Comparison of ENCODE assay signal across 8 cellular contexts in the genomic region with DNA sequence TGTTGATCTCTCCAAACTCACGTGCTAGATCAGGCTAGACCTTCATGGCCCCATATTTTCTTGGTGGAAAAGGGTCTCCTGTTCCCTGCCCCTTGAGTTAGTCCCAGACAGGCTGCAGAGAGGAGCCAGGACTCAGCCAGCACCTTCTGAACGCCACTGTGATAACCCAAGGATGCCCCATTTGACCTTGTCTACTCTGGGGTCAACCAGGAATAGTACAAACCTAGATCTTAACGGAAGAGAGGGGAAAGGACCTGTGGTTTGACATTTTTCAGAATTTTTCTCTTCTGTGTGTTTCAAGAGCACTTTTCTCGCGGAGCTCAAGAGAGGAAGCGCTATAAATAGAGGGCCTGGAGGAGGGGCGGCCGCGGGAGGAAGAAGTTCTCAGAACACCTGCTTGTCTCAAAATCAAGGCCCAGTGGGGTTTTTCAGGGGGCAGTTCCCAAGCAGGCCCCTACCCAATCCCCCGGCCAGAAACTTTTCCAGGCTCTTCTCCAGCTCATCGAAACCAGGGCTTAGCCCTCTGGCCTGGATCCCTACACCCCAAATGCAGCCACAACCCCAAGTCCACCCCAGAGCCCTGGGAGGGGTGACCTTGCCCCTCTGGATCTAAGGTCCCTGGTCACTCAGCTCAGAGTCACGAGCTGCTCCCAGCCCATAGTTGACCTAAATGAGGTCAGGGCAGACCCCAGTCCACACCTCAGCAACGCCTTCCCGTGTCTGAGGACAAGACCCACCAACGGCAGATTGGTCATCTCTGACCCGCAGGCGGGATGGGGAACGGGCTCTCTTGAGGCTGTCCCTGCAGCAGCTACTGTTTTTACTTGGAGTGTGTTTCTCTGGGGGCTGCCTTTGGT.
DNase-seq lines count a peak whose midpoint lies in the region; ATAC-seq, FAIRE-seq and TF ChIP-seq lines count a peak whose summit lies in the region.

No MANE protein-coding gene starts in this region.

- no peak overlapping the region for H2AFZ ChIP-seq in astrocyte (ENCODE audit: low read depth, low read length)

- no peak for TF ChIP-seq POLR2A in transverse colon (IDR thresholded peaks at IDR 0.05)

- H3K9me3 Mint-ChIP-seq in astrocyte (ENCODE audit: unreplicated experiment) = peaks cover 6% of the 10 kb centered on the region

- no peak for FAIRE-seq in astrocyte (lab: Jason Lieb, UNC)

- no peak for TF ChIP-seq EP300 in transverse colon (IDR thresholded peaks at IDR 0.05; ENCODE audit: low read depth)

- H3K27me3 Mint-ChIP-seq in astrocyte (ENCODE audit: low read depth, unreplicated experiment) = peaks cover 23% of the 10 kb centered on the region

- peak; percentile 50 for DNase-seq in NOMO-1 treated with DMSO at 0.1 percent for 48 hours (lab: John Stamatoyannopoulos, UW; ENCODE audit: unreplicated experiment)
- DNase-seq in astrocyte (ENCODE audit: low read depth) = no peak
- peak; percentile 64 for DNase-seq in transverse colon
- no peak for DNase-seq in foreskin fibroblast
- no peak for DNase-seq in NCI-H1694 treated with DMSO at 0.1 percent for 48 hours (lab: John Stamatoyannopoulos, UW)
- no peak for DNase-seq in NCI-H345 treated with DMSO at 0.1 percent for 48 hours (lab: John Stamatoyannopoulos, UW; ENCODE audit: unreplicated experiment)

- H3K27ac Mint-ChIP-seq in astrocyte (ENCODE audit: unreplicated experiment) = peak overlapping the region; percentile 34

- H3K79me2 ChIP-seq in astrocyte (ENCODE audit: insufficient read depth, low read length) = no peaks in the 10 kb centered on the region

- 71 to 77% methylated on average over 9 to 18 of the region's 18 CpGs for WGBS in transverse colon (ENCODE audit: low coverage in 1 of 2), 2 donors

- H3K4me3 ChIP-seq in astrocyte (ENCODE audit: insufficient read depth, low read depth, low read length) (no peak overlapping the region), transverse colon (no peak overlapping the region), foreskin fibroblast (ENCODE audit: low read depth in 1 of 2, low read length in 2 of 2) (no peak overlapping the region)

- intact Hi-C loops in transverse colon (cut with DNase I; ENCODE audit: low total_unique reads) = no loop called here

- in situ Hi-C loops in transverse colon (cut with MboI; ENCODE audit: low pct_ligation_motif_present in 1 of 4, low pct_unique_long_range_greater_than_20kb in 1 of 4, low sequenced_read_pairs in 3 of 4) = loop anchor here in 2 of 4 donors (25.0 kb wide), 1 partner anchor 238 kb away; no protein-coding TSS in a partner anchor

- peaks cover 8% of the 10 kb centered on the region for H3K4me1 Mint-ChIP-seq in astrocyte (ENCODE audit: low read depth, unreplicated experiment)

- H3K27ac ChIP-seq in astrocyte (ENCODE audit: low read depth, low read length) = no peak overlapping the region
- peak overlapping the region in 3 of 4 donors; percentile 10 to 57 (median 53) for H3K27ac ChIP-seq in transverse colon

- TF ChIP-seq CTCF in astrocyte (IDR thresholded peaks at IDR 0.05; ENCODE audit: insufficient read depth, low read depth, low read length) = no peak
- TF ChIP-seq CTCF in transverse colon (IDR thresholded peaks at IDR 0.05) = no peak
- TF ChIP-seq CTCF in foreskin fibroblast (IDR thresholded peaks at IDR 0.05; ENCODE audit: low read depth, low read length) = no peak

- H4K20me1 ChIP-seq in astrocyte (ENCODE audit: insufficient read depth, low read length) = no peaks in the 10 kb centered on the region

- no peaks in the 10 kb centered on the region for H3K9me3 ChIP-seq in astrocyte (ENCODE audit: insufficient read depth, low read depth, low read length)
- no peaks in the 10 kb centered on the region for H3K9me3 ChIP-seq in transverse colon

- H3K4me3 Mint-ChIP-seq in astrocyte (ENCODE audit: unreplicated experiment) = no peak overlapping the region

- no peak overlapping the region for H3K9ac ChIP-seq in astrocyte (ENCODE audit: low read length)

- ATAC-seq in GM18907 (IDR thresholded peaks at IDR 0.05; ENCODE audit: unreplicated experiment) (peak; percentile 62), HG02759 (IDR thresholded peaks at IDR 0.05; ENCODE audit: unreplicated experiment) (peak; percentile 65)

- H3K27me3 ChIP-seq in astrocyte (ENCODE audit: insufficient read depth, low read length) (peaks cover 5% of the 10 kb centered on the region), transverse colon (no peaks in the 10 kb centered on the region)

- no peaks in the 10 kb centered on the region for H3K4me1 ChIP-seq in astrocyte (ENCODE audit: insufficient read depth, low read length)
- peaks cover 0 to 5% (median 2%) of the 10 kb centered on the region in 4 donors for H3K4me1 ChIP-seq in transverse colon

- H3K36me3 Mint-ChIP-seq in astrocyte (ENCODE audit: low read depth, unreplicated experiment) = no peaks in the 10 kb centered on the region

- H3K36me3 ChIP-seq in astrocyte (ENCODE audit: insufficient read depth, low read length) (no peaks in the 10 kb centered on the region), transverse colon (no peaks in the 10 kb centered on the region)

- H3K4me2 ChIP-seq in astrocyte (ENCODE audit: low read length) = no peak overlapping the region

Comparison
In these comparisons a context has a peak if more than half of its experiments do, and no peak if none do; other contexts are left out.
1. DNase-seq: peak in NOMO-1 treated with DMSO at 0.1 percent for 48 hours (single experiment) and transverse colon (single experiment); none in astrocyte (single experiment), foreskin fibroblast (0 of 2), NCI-H1694 treated with DMSO at 0.1 percent for 48 hours (single experiment) and NCI-H345 treated with DMSO at 0.1 percent for 48 hours (single experiment).